In genomic region chr17:9232155-9232475, GRCh38 we compare ENCODE assay signal across 31 cellular contexts.
"Had no signal": no experiment of that assay in that cellular context is flagged by ENCODE, and none has a peak within 500 bp of the region (broad histone marks: within the 10 kb centered on the region; RNA-seq: fewer than 3 reads in every experiment).

No MANE protein-coding gene starts in this region.

- ATAC-seq: activated CD4-positive, alpha-beta T cell treated with anti-CD3 and anti-CD28 coated beads for 36 hours; activated CD8-positive, alpha-beta T cell treated with anti-CD3 and anti-CD28 coated beads, Interleukin-2, amount 10 ng/mL, durations not matched to agents 7 days and 5 days; activated naive CD4-positive, alpha-beta T cell treated with anti-CD3 and anti-CD28 coated beads, Interleukin-2, amount 50 U/mL, for 72 hours; activated T-cell treated with anti-CD3 and anti-CD28 coated beads, Interleukin-2, amount 50 U/mL, for 4 hours; body of pancreas; K562; PC-3 had no signal

- H3K4me1 Mint-ChIP-seq: activated CD4-positive, alpha-beta T cell treated with anti-CD3 and anti-CD28 coated beads, Interleukin-2, amount 10 ng/mL, durations not matched to agents 7 days and 5 days had no signal

- H3K9me3 ChIP-seq: adrenal gland, body of pancreas, breast epithelium, Peyer's patch, SJSA1, SK-N-SH had no signal

- H3K27me3 Mint-ChIP-seq: activated CD4-positive, alpha-beta T cell treated with anti-CD3 and anti-CD28 coated beads for 36 hours; activated CD4-positive, alpha-beta T cell treated with anti-CD3 and anti-CD28 coated beads, Interleukin-2, amount 10 ng/mL, durations not matched to agents 7 days and 5 days had no signal

- H3K4me3 ChIP-seq: adrenal gland, body of pancreas, breast epithelium, K562, Peyer's patch, SJSA1 had no signal

- H3K4me1 ChIP-seq: adrenal gland, breast epithelium, Peyer's patch had no signal

- H3K27ac ChIP-seq: adrenal gland, body of pancreas, breast epithelium, SJSA1 had no signal

- DNase-seq: activated CD4-positive, alpha-beta T cell treated with anti-CD3 and anti-CD28 coated beads for 36 hours; activated CD4-positive, alpha-beta T cell treated with anti-CD3 and anti-CD28 coated beads, Interleukin-2, amount 10 ng/mL, durations not matched to agents 7 days and 5 days; activated CD4-positive, alpha-beta T cell treated with anti-CD3 and anti-CD28 coated beads, Interleukin-2, amount 50 U/mL, for 48 hours; activated CD8-positive, alpha-beta memory T cell treated with anti-CD3 and anti-CD28 coated beads, Interleukin-2, amount 50 U/mL, for 4 hours; activated CD8-positive, alpha-beta T cell treated with anti-CD3 and anti-CD28 coated beads, Interleukin-2, amount 10 ng/mL, durations not matched to agents 7 days and 5 days; activated gamma-delta T cell treated with Interleukin-2 at 50 U/mL for 16 hours; activated naive CD4-positive, alpha-beta T cell treated with anti-CD3 and anti-CD28 coated beads for 36 hours; activated T-cell treated with anti-CD3 and anti-CD28 coated beads for 4 hours; activated T-cell treated with anti-CD3 and anti-CD28 coated beads, Interleukin-2, amount 50 U/mL, for 4 hours; adrenal gland; body of pancreas; Karpas-422; NCI-H1105; NCI-H1417 treated with DMSO at 0.1 percent for 48 hours; NCI-H187 treated with DMSO at 0.1 percent for 48 hours; NCI-H2081; NCI-H226; NCI-H446 treated with DMSO at 0.1 percent for 48 hours; NCI-H524; PC-3; Peyer's patch; RPMI8226; SHP77 treated with DMSO at 0.1 percent for 48 hours; SK-N-SH had no signal

- H3K9me3 Mint-ChIP-seq: activated naive CD4-positive, alpha-beta T cell treated with anti-CD3 and anti-CD28 coated beads for 36 hours; activated naive CD4-positive, alpha-beta T cell treated with anti-CD3 and anti-CD28 coated beads, Interleukin-2, amount 50 U/mL, for 72 hours; activated T-cell treated with anti-CD3 and anti-CD28 coated beads, Interleukin-2, amount 50 U/mL, for 4 hours; activated T-helper 1 cell treated with anti-CD3 and anti-CD28 coated beads, Interleukin-12 subunit alpha, Interleukin-12 subunit beta, Interleukin-2, Interleukin-4 antibody, amounts not matched to agents 30 ng/mL and 10 ng/mL and 1 ng/mL, durations not matched to agents 14 hours and 24 hours and 36 hours; T-helper 1 cell treated with Interleukin-12 subunit alpha and Interleukin-12 subunit beta and Interleukin-4 antibody, amounts not matched to agents 30 μg/mL and 1 μg/mL, for 36 hours; T-helper 2 cell treated with Interferon-gamma antibody and Interleukin-4, amounts not matched to agents 5 μg/mL and 100 μg/mL, for 36 hours had no signal

- H3K4me2 ChIP-seq: SK-N-SH had no signal

- H3K27ac Mint-ChIP-seq: activated CD4-positive, alpha-beta T cell treated with anti-CD3 and anti-CD28 coated beads for 36 hours; activated CD4-positive, alpha-beta T cell treated with anti-CD3 and anti-CD28 coated beads, Interleukin-2, amount 10 ng/mL, durations not matched to agents 7 days and 5 days; activated CD8-positive, alpha-beta T cell treated with anti-CD3 and anti-CD28 coated beads, Interleukin-2, amount 10 ng/mL, durations not matched to agents 7 days and 5 days; activated naive CD4-positive, alpha-beta T cell treated with anti-CD3 and anti-CD28 coated beads for 36 hours; activated naive CD4-positive, alpha-beta T cell treated with anti-CD3 and anti-CD28 coated beads, Interleukin-2, amount 50 U/mL, for 72 hours; activated T-helper 1 cell treated with anti-CD3 and anti-CD28 coated beads, Interleukin-12 subunit alpha, Interleukin-12 subunit beta, Interleukin-2, Interleukin-4 antibody, amounts not matched to agents 30 ng/mL and 10 ng/mL and 1 ng/mL, durations not matched to agents 14 hours and 24 hours and 36 hours; T-helper 1 cell treated with Interleukin-12 subunit alpha and Interleukin-12 subunit beta and Interleukin-4 antibody, amounts not matched to agents 30 μg/mL and 1 μg/mL, for 36 hours; T-helper 2 cell treated with Interferon-gamma antibody and Interleukin-4, amounts not matched to agents 5 μg/mL and 100 μg/mL, for 36 hours had no signal

- H3K36me3 Mint-ChIP-seq: activated naive CD4-positive, alpha-beta T cell treated with anti-CD3 and anti-CD28 coated beads, Interleukin-2, amount 50 U/mL, for 72 hours had no signal

- H3K27me3 ChIP-seq: body of pancreas, breast epithelium, Peyer's patch, SJSA1 had no signal

- H3K9ac ChIP-seq: SK-N-SH had no signal

- H3K36me3 ChIP-seq: adrenal gland, breast epithelium, Peyer's patch, SJSA1 had no signal

- H3K4me3 Mint-ChIP-seq: activated CD4-positive, alpha-beta T cell treated with anti-CD3 and anti-CD28 coated beads for 36 hours; activated CD4-positive, alpha-beta T cell treated with anti-CD3 and anti-CD28 coated beads, Interleukin-2, amount 10 ng/mL, durations not matched to agents 7 days and 5 days; activated CD8-positive, alpha-beta T cell treated with anti-CD3 and anti-CD28 coated beads, Interleukin-2, amount 10 ng/mL, durations not matched to agents 7 days and 5 days; activated naive CD4-positive, alpha-beta T cell treated with anti-CD3 and anti-CD28 coated beads for 36 hours; activated T-cell treated with anti-CD3 and anti-CD28 coated beads, Interleukin-2, amount 50 U/mL, for 4 hours; activated T-helper 1 cell treated with anti-CD3 and anti-CD28 coated beads, Interleukin-12 subunit alpha, Interleukin-12 subunit beta, Interleukin-2, Interleukin-4 antibody, amounts not matched to agents 30 ng/mL and 10 ng/mL and 1 ng/mL, durations not matched to agents 14 hours and 24 hours and 36 hours; T-helper 1 cell treated with Interleukin-12 subunit alpha and Interleukin-12 subunit beta and Interleukin-4 antibody, amounts not matched to agents 30 μg/mL and 1 μg/mL, for 36 hours; T-helper 2 cell treated with Interferon-gamma antibody and Interleukin-4, amounts not matched to agents 5 μg/mL and 100 μg/mL, for 36 hours had no signal
